In the genomic region with DNA sequence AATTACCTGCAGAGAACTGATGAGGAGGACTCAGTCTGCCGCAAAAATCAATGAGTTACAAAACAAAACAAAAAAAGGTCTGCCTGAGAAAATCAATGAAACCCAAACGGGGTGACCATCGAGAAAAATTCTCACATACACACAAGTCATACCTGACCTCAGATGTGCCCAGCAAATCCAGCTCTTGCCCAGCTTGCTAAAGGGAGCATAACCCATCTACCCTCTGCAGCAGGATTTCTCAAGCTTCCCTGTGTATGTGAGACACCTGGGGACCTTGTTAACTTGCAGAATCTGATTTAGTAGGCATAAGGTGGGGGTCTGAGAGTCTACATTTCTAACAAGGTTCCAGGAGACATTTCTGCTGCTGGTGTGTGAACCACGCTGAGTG, we compare ENCODE assay signal across 17 cellular contexts.
DNase-seq lines count a peak whose midpoint lies in the region; ATAC-seq and TF ChIP-seq lines count a peak whose summit lies in the region.
"Had no signal": no experiment of that assay in that cellular context is flagged by ENCODE, and none has a peak within 500 bp of the region (broad histone marks: within the 10 kb centered on the region; RNA-seq: fewer than 3 reads in every experiment).

No MANE protein-coding gene starts in this region.

- H3K9me3 ChIP-seq in PC-9 (ENCODE audit: insufficient read depth, low read depth): no peaks in the 10 kb centered on the region; the same call in 1 of the 2 replicates
- no peaks in the 10 kb centered on the region for H3K9me3 ChIP-seq in right lobe of liver
- H3K9me3 ChIP-seq in subcutaneous abdominal adipose tissue (ENCODE audit: control insufficient read depth in 5 of 5, low read length in 5 of 5): no peaks in the 10 kb centered on the region
- H3K9me3 ChIP-seq: MG63 had no signal

- CTCF ChIA-PET in PC-9 (lab: Charles Lee): no interaction called here

- no peak overlapping the region for H3K9ac ChIP-seq in subcutaneous abdominal adipose tissue (ENCODE audit: low read length in 5 of 5)

- POLR2A ChIA-PET in PC-9 (lab: Charles Lee; ENCODE audit: unreplicated experiment): no interaction called here

- WGBS in right lobe of liver (ENCODE audit: insufficient coverage, low coverage, low lambda C conversion rate, missing lambda C conversion rate): 21% methylated on average over 3 of the region's 4 CpGs

- intact Hi-C loops in PC-9 (cut with micrococcal nuclease; ENCODE audit: unreplicated experiment): loop anchor here (10.0 kb wide), 1 partner anchor 282 kb away; no protein-coding TSS in a partner anchor
- intact Hi-C loops in right lobe of liver (cut with DNase I): no loop called here

- H3K36me3 ChIP-seq in PC-9 (ENCODE audit: low read depth): no peaks in the 10 kb centered on the region
- no peaks in the 10 kb centered on the region for H3K36me3 ChIP-seq in right lobe of liver
- H3K36me3 ChIP-seq in subcutaneous abdominal adipose tissue (ENCODE audit: control insufficient read depth in 5 of 5, insufficient read depth in 5 of 5, low read length in 5 of 5): no peaks in the 10 kb centered on the region
- H3K36me3 ChIP-seq: MG63 had no signal

- H3K9me2 ChIP-seq in PC-9 (ENCODE audit: insufficient read depth): no peaks in the 10 kb centered on the region

- peak overlapping the region; percentile 43 for H3K4me2 ChIP-seq in PC-9
- H3K4me2 ChIP-seq: GM23338 had no signal

- no peak for TF ChIP-seq CTCF in PC-9 (conservative IDR thresholded peaks at IDR 0.05)
- no peak for TF ChIP-seq CTCF in right lobe of liver (IDR thresholded peaks at IDR 0.05)

- peak in 1 of 2 experiments; percentile 12 for DNase-seq in PC-9
- peak; percentile 40 for DNase-seq in astrocyte of the hippocampus (ENCODE audit: low read depth, low spot score)
- DNase-seq in right lobe of liver: no peak
- DNase-seq in activated gamma-delta T cell treated with Interleukin-2 at 50 U/mL for 16 hours: no peak
- no peak for DNase-seq in NCI-H1105 treated with DMSO at 0.1 percent for 48 hours (lab: John Stamatoyannopoulos, UW)
- DNase-seq: DMS 273 treated with DMSO at 0.1 percent for 48 hours, Karpas-422, NCI-H1048, NCI-H1436 treated with DMSO at 0.1 percent for 48 hours, NCI-H2029, NCI-H345, NCI-H524 treated with DMSO at 0.1 percent for 48 hours had no signal

- no peaks in the 10 kb centered on the region for H4K20me1 ChIP-seq in PC-9 (ENCODE audit: insufficient read depth)

- peaks cover 22% of the 10 kb centered on the region; the same call in 1 of the 2 replicates for H3F3A ChIP-seq in PC-9 (ENCODE audit: insufficient read depth, low read depth)

- ATAC-seq in right lobe of liver (peak in 3 of 4 donors; percentile 62 to 71 (median 62)), GM18511 (IDR thresholded peaks at IDR 0.05; ENCODE audit: unreplicated experiment) (no peak)
- ATAC-seq: GM23338, Right ventricle myocardium inferior had no signal

- H3K27ac ChIP-seq in PC-9 (peak overlapping the region; percentile 59), right lobe of liver (peak overlapping the region in 2 of 3 donors; percentile 54 to 61), subcutaneous abdominal adipose tissue (ENCODE audit: low read depth, low read length) (peak overlapping the region; percentile 25)

- H3K79me2 ChIP-seq in PC-9 (ENCODE audit: low read depth): no peaks in the 10 kb centered on the region

- BruUV-seq in PC-9 (replicated peaks; lab: Mats Ljungman, UMichigan): no TSS peak

- H3K27me3 ChIP-seq in PC-9 (ENCODE audit: insufficient read depth, low read depth) (no peaks in the 10 kb centered on the region), right lobe of liver (no peaks in the 10 kb centered on the region), subcutaneous abdominal adipose tissue (ENCODE audit: control insufficient read depth in 5 of 5, insufficient read depth in 4 of 5, low read length in 5 of 5) (no peaks in the 10 kb centered on the region)
- H3K27me3 ChIP-seq: MG63 had no signal

- no peak overlapping the region for H2AFZ ChIP-seq in PC-9

- no peak for TF ChIP-seq POLR2A in right lobe of liver (IDR thresholded peaks at IDR 0.05)

- H3K4me3 ChIP-seq in PC-9 (no peak overlapping the region), right lobe of liver (no peak overlapping the region), subcutaneous abdominal adipose tissue (ENCODE audit: low read depth in 1 of 5, low read length in 5 of 5) (no peak overlapping the region)
- H3K4me3 ChIP-seq: GM23338, MG63 had no signal

- H3K4me1 ChIP-seq in PC-9 (replicated peaks; ENCODE audit: insufficient read depth): peaks cover 50% of the 10 kb centered on the region
- H3K4me1 ChIP-seq in right lobe of liver: peaks cover 0 to 34% (median 12%) of the 10 kb centered on the region in 4 donors
- H3K4me1 ChIP-seq in subcutaneous abdominal adipose tissue (ENCODE audit: control insufficient read depth in 5 of 5, insufficient read depth in 5 of 5, low read length in 5 of 5): peaks cover 7 to 57% (median 49%) of the 10 kb centered on the region in 5 donors
